In the genomic region with DNA sequence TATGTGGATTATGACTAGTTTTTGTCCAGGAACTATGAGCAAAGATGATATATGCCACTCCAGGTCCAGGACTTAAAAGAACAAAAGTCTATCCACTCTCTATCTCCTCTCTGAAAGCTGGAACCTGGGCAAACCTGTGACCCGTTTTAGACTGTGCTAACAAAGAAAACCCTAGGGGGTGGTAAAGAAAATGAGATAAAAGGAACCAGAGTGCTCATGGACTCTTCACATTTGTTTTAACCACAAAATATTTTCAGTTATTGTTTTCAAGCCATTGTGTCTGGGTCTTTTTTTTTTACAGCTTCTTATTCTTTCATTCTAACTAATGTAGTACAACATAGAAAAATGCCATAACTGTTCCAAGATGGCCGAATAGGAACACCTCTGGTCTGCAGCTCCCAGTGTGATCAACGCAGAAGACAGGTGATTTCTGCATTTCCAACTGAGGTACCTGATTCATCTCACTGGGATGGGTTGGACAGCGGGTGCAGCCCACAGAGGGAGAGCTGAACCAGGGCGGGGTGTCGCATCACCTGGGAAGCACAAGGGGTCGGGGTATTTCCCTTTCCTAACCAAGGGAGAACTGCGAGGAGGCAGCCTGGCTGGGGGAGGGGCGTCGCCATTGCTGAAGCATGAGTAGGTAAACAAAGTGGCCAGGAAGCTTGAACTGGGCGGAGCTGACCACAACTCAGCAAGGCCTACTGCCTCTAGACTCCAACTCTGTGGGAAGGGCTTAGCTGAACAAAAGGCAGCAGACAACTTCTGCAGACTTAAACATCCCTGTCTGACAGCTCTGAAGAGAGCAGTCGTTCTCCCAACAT, we compare ENCODE assay signal across 10 cellular contexts. TPM values are rescaled to one million over a fixed set of nuclear protein-coding genes. Genes with fewer than 3 reads are reported as not detected.
DNase-seq lines count a peak whose midpoint lies in the region; ATAC-seq lines count a peak whose summit lies in the region.
"Had no signal": no experiment of that assay in that cellular context is flagged by ENCODE, and none has a peak within 500 bp of the region (broad histone marks: within the 10 kb centered on the region; RNA-seq: fewer than 3 reads in every experiment).

No MANE protein-coding gene starts in this region.

- POLR2A ChIA-PET in activated CD4-positive, alpha-beta T cell treated with anti-CD3 and anti-CD28 coated beads, Interleukin-2, amount 10 ng/mL, durations not matched to agents 7 days and 5 days (lab: Charles Lee): no interaction called here

- peak overlapping the region; percentile 83 for H3K27ac Mint-ChIP-seq in activated CD4-positive, alpha-beta T cell treated with anti-CD3 and anti-CD28 coated beads, Interleukin-2, amount 10 ng/mL, durations not matched to agents 7 days and 5 days
- H3K27ac Mint-ChIP-seq in stimulated activated memory B cell treated with anti-CD40 and anti-IgM and Interleukin-4, amounts not matched to agents 10 μg/mL and 1 μg/mL and 100 μg/mL, for 72 hours: no peak overlapping the region

- H3K4me1 Mint-ChIP-seq in activated CD4-positive, alpha-beta T cell treated with anti-CD3 and anti-CD28 coated beads, Interleukin-2, amount 10 ng/mL, durations not matched to agents 7 days and 5 days: peaks cover 36% of the 10 kb centered on the region
- H3K4me1 Mint-ChIP-seq in stimulated activated memory B cell treated with anti-CD40 and anti-IgM and Interleukin-4, amounts not matched to agents 10 μg/mL and 1 μg/mL and 100 μg/mL, for 72 hours: peaks cover 41% of the 10 kb centered on the region

- DNase-seq in activated CD4-positive, alpha-beta T cell treated with anti-CD3 and anti-CD28 coated beads, Interleukin-2, amount 10 ng/mL, durations not matched to agents 7 days and 5 days: peak; percentile 46
- no peak for DNase-seq in activated CD4-positive, alpha-beta T cell treated with anti-CD3 and anti-CD28 coated beads for 1 hour
- DNase-seq in NCI-H226 (peak; percentile 34), ecto neural progenitor cell (ENCODE audit: low spot score) (peak; percentile 68), COLO829 (ENCODE audit: low spot score) (no peak), hippocampal formation (lab: John Stamatoyannopoulos, UW) (no peak), AML-193 (lab: John Stamatoyannopoulos, UW) (no peak)

- no peaks in the 10 kb centered on the region for H3K27me3 Mint-ChIP-seq in activated CD4-positive, alpha-beta T cell treated with anti-CD3 and anti-CD28 coated beads, Interleukin-2, amount 10 ng/mL, durations not matched to agents 7 days and 5 days
- no peaks in the 10 kb centered on the region for H3K27me3 Mint-ChIP-seq in stimulated activated memory B cell treated with anti-CD40 and anti-IgM and Interleukin-4, amounts not matched to agents 10 μg/mL and 1 μg/mL and 100 μg/mL, for 72 hours
- H3K27me3 Mint-ChIP-seq: central memory CD8-positive, alpha-beta T cell had no signal

- no peak for ATAC-seq in stimulated activated memory B cell treated with anti-CD40 and anti-IgM and Interleukin-4, amounts not matched to agents 10 μg/mL and 1 μg/mL and 100 μg/mL, for 72 hours
- ATAC-seq: right lobe of liver had no signal

- H3K9me3 Mint-ChIP-seq in activated CD4-positive, alpha-beta T cell treated with anti-CD3 and anti-CD28 coated beads, Interleukin-2, amount 10 ng/mL, durations not matched to agents 7 days and 5 days: peaks cover 8% of the 10 kb centered on the region
- no peaks in the 10 kb centered on the region for H3K9me3 Mint-ChIP-seq in stimulated activated memory B cell treated with anti-CD40 and anti-IgM and Interleukin-4, amounts not matched to agents 10 μg/mL and 1 μg/mL and 100 μg/mL, for 72 hours
- H3K9me3 Mint-ChIP-seq: central memory CD8-positive, alpha-beta T cell had no signal

- CTCF ChIA-PET in activated CD4-positive, alpha-beta T cell treated with anti-CD3 and anti-CD28 coated beads, Interleukin-2, amount 10 ng/mL, durations not matched to agents 7 days and 5 days (lab: Charles Lee): interaction anchor here (1.7 kb wide), 1 partner anchor 12 kb away, joined by 4 read pairs; no protein-coding TSS in a partner anchor

- H3K36me3 Mint-ChIP-seq in activated CD4-positive, alpha-beta T cell treated with anti-CD3 and anti-CD28 coated beads, Interleukin-2, amount 10 ng/mL, durations not matched to agents 7 days and 5 days (ENCODE audit: low read depth): peaks cover 21% of the 10 kb centered on the region
- peaks cover 8% of the 10 kb centered on the region for H3K36me3 Mint-ChIP-seq in stimulated activated memory B cell treated with anti-CD40 and anti-IgM and Interleukin-4, amounts not matched to agents 10 μg/mL and 1 μg/mL and 100 μg/mL, for 72 hours

- H3K4me3 Mint-ChIP-seq in activated CD4-positive, alpha-beta T cell treated with anti-CD3 and anti-CD28 coated beads, Interleukin-2, amount 10 ng/mL, durations not matched to agents 7 days and 5 days: no peak overlapping the region
- peak overlapping the region; percentile 34 for H3K4me3 Mint-ChIP-seq in stimulated activated memory B cell treated with anti-CD40 and anti-IgM and Interleukin-4, amounts not matched to agents 10 μg/mL and 1 μg/mL and 100 μg/mL, for 72 hours

RNA-seq across cellular contexts. Expression of a gene that starts 45.1 kb away (rescaled TPM):
- 10 to 100 TPM; 16.7 to 18.3 TPM for total RNA-seq in activated CD4-positive, alpha-beta T cell treated with anti-CD3 and anti-CD28 coated beads, Interleukin-2, amount 10 ng/mL, durations not matched to agents 7 days and 5 days

Comparison
In these comparisons a context has a peak if more than half of its experiments do, and no peak if none do; other contexts are left out.
1. DNase-seq: peak in activated CD4-positive, alpha-beta T cell treated with anti-CD3 and anti-CD28 coated beads, Interleukin-2, amount 10 ng/mL, durations not matched to agents 7 days and 5 days (single experiment), NCI-H226 (single experiment) and ecto neural progenitor cell (single experiment); none in activated CD4-positive, alpha-beta T cell treated with anti-CD3 and anti-CD28 coated beads for 1 hour (single experiment), COLO829 (single experiment), hippocampal formation (0 of 2) and AML-193 (0 of 2).